11 cellular contexts compared by ENCODE assay signal in genomic region chr3:61979645-61980430, GRCh38.
A peak's percentile ranks its signal among the peaks of the same experiment; 100 is the strongest.
DNase-seq lines count a peak whose midpoint lies in the region; ATAC-seq and TF ChIP-seq lines count a peak whose summit lies in the region.
"Had no signal": no experiment of that assay in that cellular context is flagged by ENCODE, and none has a peak within 500 bp of the region (broad histone marks: within the 10 kb centered on the region; RNA-seq: fewer than 3 reads in every experiment).

No MANE protein-coding gene starts in this region.

- H3K4me1 ChIP-seq in neuronal stem cell (ENCODE audit: control insufficient read depth in 2 of 2, insufficient read depth in 1 of 2, low read depth in 1 of 2, low read length in 2 of 2) (peaks cover 0 to 4% of the 10 kb centered on the region in 2 donors), body of pancreas (no peaks in the 10 kb centered on the region)

- no peak overlapping the region for H3K9ac ChIP-seq in neuronal stem cell (ENCODE audit: low read depth, low read length, poor library complexity)

- H4K8ac ChIP-seq in neuronal stem cell (ENCODE audit: low read depth, low read length) = no peak overlapping the region

- H3K4me3 ChIP-seq in fibroblast of mammary gland (ENCODE audit: control insufficient read depth, low read depth, low read length) (no peak overlapping the region), neuronal stem cell (ENCODE audit: low read length in 2 of 2) (no peak overlapping the region), body of pancreas (no peak overlapping the region)
- H3K4me3 ChIP-seq: gastroesophageal sphincter, skin epidermis had no signal

- no peak overlapping the region for H2BK15ac ChIP-seq in neuronal stem cell (ENCODE audit: low read length)

- no peak overlapping the region for H2BK5ac ChIP-seq in neuronal stem cell (ENCODE audit: low read length)

- no peak overlapping the region for H3K27ac ChIP-seq in neuronal stem cell (replicated peaks; ENCODE audit: low read length)
- H3K27ac ChIP-seq in body of pancreas = no peak overlapping the region
- H3K27ac ChIP-seq: gastroesophageal sphincter had no signal

- no peak overlapping the region for H2BK12ac ChIP-seq in neuronal stem cell (ENCODE audit: low read length)

- no peak overlapping the region for H3K4ac ChIP-seq in neuronal stem cell (ENCODE audit: low read length)

- H3K9me3 ChIP-seq in neuronal stem cell (replicated peaks in 1 of 2; ENCODE audit: control insufficient read depth in 2 of 2, insufficient read depth in 1 of 2, low read depth in 1 of 2, low read length in 2 of 2) (no peaks in the 10 kb centered on the region), body of pancreas (no peaks in the 10 kb centered on the region)
- H3K9me3 ChIP-seq: gastroesophageal sphincter had no signal

- H3K18ac ChIP-seq in neuronal stem cell (ENCODE audit: low read length) = no peak overlapping the region

- H3K36me3 ChIP-seq in neuronal stem cell (replicated peaks in 1 of 2; ENCODE audit: control insufficient read depth in 2 of 2, insufficient read depth in 2 of 2, low read length in 2 of 2) = no peaks in the 10 kb centered on the region
- no peaks in the 10 kb centered on the region for H3K36me3 ChIP-seq in body of pancreas (replicated peaks in 1 of 2; ENCODE audit: insufficient read depth in 1 of 2, low read depth in 2 of 2)
- H3K36me3 ChIP-seq: gastroesophageal sphincter had no signal

- H3K27me3 ChIP-seq in neuronal stem cell (ENCODE audit: control insufficient read depth in 3 of 3, insufficient read depth in 3 of 3, low read depth in 1 of 3, low read length in 3 of 3) = no peaks in the 10 kb centered on the region
- H3K27me3 ChIP-seq in body of pancreas = no peaks in the 10 kb centered on the region
- H3K27me3 ChIP-seq: gastroesophageal sphincter had no signal

- H3K79me1 ChIP-seq in neuronal stem cell (ENCODE audit: low read depth, low read length) = no peaks in the 10 kb centered on the region

- H3K4me2 ChIP-seq in neuronal stem cell (ENCODE audit: insufficient read depth, low read length, poor library complexity, severe bottlenecking) = no peak overlapping the region

- intact Hi-C loops in body of pancreas (cut with DNase I) = no loop called here

- DNase-seq in ELR (ENCODE audit: low read depth) (peak; percentile 31), Kasumi-1 (lab: John Stamatoyannopoulos, UW) (peak; percentile 28 to 38), fibroblast of mammary gland (ENCODE audit: low read depth) (peak; percentile 22), neuronal stem cell (ENCODE audit: low spot score) (no peak), body of pancreas (no peak)
- no peak for DNase-seq in activated T-cell treated with anti-CD3 and anti-CD28 coated beads, Interleukin-2, amount 50 U/mL, for 48 hours
- DNase-seq in activated naive CD4-positive, alpha-beta T cell treated with Interleukin-2 at 50 U/mL for 16 hours = no peak
- DNase-seq: CD4-positive, alpha-beta memory T cell; kidney had no signal

- peak overlapping the region; percentile 18 for H2AFZ ChIP-seq in neuronal stem cell (ENCODE audit: low read length)

- WGBS in neuronal stem cell (ENCODE audit: extremely low coverage in 2 of 2, insufficient read length in 2 of 2, insufficient replicate concordance in 1 of 2), 2 donors = no CpG with 5 or more reads among the region's 6 CpGs
- 61 to 69% methylated on average over 6 of the region's 6 CpGs for WGBS in body of pancreas, 2 donors

- H3K14ac ChIP-seq in neuronal stem cell (ENCODE audit: low read length) = no peak overlapping the region

- H2AK5ac ChIP-seq in neuronal stem cell (ENCODE audit: low read depth, low read length) = no peak overlapping the region

- no peak for ATAC-seq in body of pancreas
- ATAC-seq: gastroesophageal sphincter had no signal

- no peak overlapping the region for H2BK120ac ChIP-seq in neuronal stem cell (ENCODE audit: low read depth, low read length)

- H4K91ac ChIP-seq in neuronal stem cell (ENCODE audit: low read depth, low read length, poor library complexity) = no peak overlapping the region

- H3K23ac ChIP-seq in neuronal stem cell (ENCODE audit: low read depth, low read length, poor library complexity) = no peak overlapping the region

- TF ChIP-seq CTCF in fibroblast of mammary gland (conservative IDR thresholded peaks at IDR 0.05; ENCODE audit: control insufficient read depth, insufficient read depth, low read depth, low read length) = no peak
- no peak for TF ChIP-seq CTCF in body of pancreas (IDR thresholded peaks at IDR 0.05)

- no peak for TF ChIP-seq POLR2A in body of pancreas (IDR thresholded peaks at IDR 0.05)

Comparison
In these comparisons a context has a peak if more than half of its experiments do, and no peak if none do; other contexts are left out.
1. DNase-seq: peak in ELR (single experiment), Kasumi-1 (2 of 2) and fibroblast of mammary gland (single experiment); none in neuronal stem cell (single experiment), activated T-cell treated with anti-CD3 and anti-CD28 coated beads, Interleukin-2, amount 50 U/mL, for 48 hours (0 of 2), body of pancreas (0 of 4) and activated naive CD4-positive, alpha-beta T cell treated with Interleukin-2 at 50 U/mL for 16 hours (single experiment).